ENCODE assay signal across 5 cellular contexts in genomic region chr1:192165002-192165401, GRCh38. TPM values are rescaled to one million over a fixed set of nuclear protein-coding genes. Genes with fewer than 3 reads are reported as not detected.
"Had no signal": no experiment of that assay in that cellular context is flagged by ENCODE, and none has a peak within 500 bp of the region (broad histone marks: within the 10 kb centered on the region; RNA-seq: fewer than 3 reads in every experiment).

No MANE protein-coding gene starts in this region.

RNA-seq across cellular contexts. Expression of gene RGS18, which starts 6.7 kb away (rescaled TPM):
- total RNA-seq: activated CD4-positive, alpha-beta T cell treated with anti-CD3 and anti-CD28 coated beads for 36 hours; activated naive CD8-positive, alpha-beta T cell treated with anti-CD3 and anti-CD28 coated beads for 36 hours; activated T-helper 2 cell treated with anti-CD3 and anti-CD28 coated beads, Interferon-gamma antibody, Interleukin-2, Interleukin-4, amounts not matched to agents 10 μg/mL and 5 μg/mL and 100 μg/mL, durations not matched to agents 14 hours and 24 hours and 36 hours; astrocyte; WTC11 had no signal
